In genomic region chr20:62181808-62182207, GRCh38 we compare ENCODE assay signal across 9 cellular contexts. TPM values are rescaled to one million over a fixed set of nuclear protein-coding genes. Genes with fewer than 3 reads are reported as not detected.
A peak's percentile ranks its signal among the peaks of the same experiment; 100 is the strongest.
DNase-seq lines count a peak whose midpoint lies in the region; ATAC-seq and TF ChIP-seq lines count a peak whose summit lies in the region.
"Had no signal": no experiment of that assay in that cellular context is flagged by ENCODE, and none has a peak within 500 bp of the region (broad histone marks: within the 10 kb centered on the region; RNA-seq: fewer than 3 reads in every experiment).

No MANE protein-coding gene starts in this region.

- peak overlapping the region; percentile 87 for H3K9ac ChIP-seq in OCI-LY3 (ENCODE audit: low read length)

- peak overlapping the region; percentile 84 for H3K4me2 ChIP-seq in OCI-LY3 (ENCODE audit: low read length)

- no peak for ATAC-seq in HG03571 (IDR thresholded peaks at IDR 0.05; ENCODE audit: unreplicated experiment)
- no peak for ATAC-seq in GM21737 (IDR thresholded peaks at IDR 0.05; ENCODE audit: unreplicated experiment)

- H3K27me3 Mint-ChIP-seq in endothelial cell (ENCODE audit: unreplicated experiment): peaks cover 5% of the 10 kb centered on the region

- H3K9me3 Mint-ChIP-seq in endothelial cell (ENCODE audit: unreplicated experiment): no peaks in the 10 kb centered on the region

- DNase-seq in GM12865 (ENCODE audit: low read depth): no peak
- DNase-seq in endothelial cell (ENCODE audit: low spot score): no peak
- DNase-seq in pons (ENCODE audit: low spot score): peak; percentile 6
- DNase-seq in NCI-H2171 treated with DMSO at 0.1 percent for 48 hours (lab: John Stamatoyannopoulos, UW): no peak
- DNase-seq in posterior cingulate gyrus: no peak

- intact Hi-C loops in posterior cingulate gyrus (cut with DNase I): loop anchor here (5.0 to 10.0 kb wide), 3 partner anchors 40 to 203 kb away; partner anchors contain the start of genes OSBPL2, PSMA7, RPS21 and SS18L1

- H3K4me1 Mint-ChIP-seq in endothelial cell (ENCODE audit: unreplicated experiment): peaks cover 1% of the 10 kb centered on the region

- H3K4me1 ChIP-seq in OCI-LY3 (ENCODE audit: low read length): peaks cover 25% of the 10 kb centered on the region

- TF ChIP-seq CTCF in GM12865 (IDR thresholded peaks at IDR 0.05; ENCODE audit: insufficient read depth, low read depth, low read length, missing control alignments) (no peak), OCI-LY3 (IDR thresholded peaks at IDR 0.05; ENCODE audit: low read depth, low read length) (no peak), endothelial cell (IDR thresholded peaks at IDR 0.05; ENCODE audit: unreplicated experiment) (no peak)

- no peaks in the 10 kb centered on the region for H3K9me3 ChIP-seq in OCI-LY3 (ENCODE audit: insufficient read depth, low read length)

- no peak overlapping the region for H2AFZ ChIP-seq in OCI-LY3 (ENCODE audit: low read depth, low read length)

- H3K27ac Mint-ChIP-seq in endothelial cell (ENCODE audit: unreplicated experiment): peak overlapping the region; percentile 82

- H3K27me3 ChIP-seq in OCI-LY3 (ENCODE audit: low read depth, low read length): no peaks in the 10 kb centered on the region

- no peaks in the 10 kb centered on the region; the same call in 1 of the 2 replicates for H4K20me1 ChIP-seq in OCI-LY3 (ENCODE audit: insufficient read depth, low read length)

- peak overlapping the region; percentile 92 for H3K4me3 Mint-ChIP-seq in endothelial cell (ENCODE audit: unreplicated experiment)

- H3K36me3 Mint-ChIP-seq in endothelial cell (ENCODE audit: low read depth, unreplicated experiment): peaks cover 13% of the 10 kb centered on the region

- peak overlapping the region; percentile 78; the same call in 1 of the 2 replicates for H3K27ac ChIP-seq in OCI-LY3 (ENCODE audit: low read length)

- H3K36me3 ChIP-seq in OCI-LY3 (replicated peaks; ENCODE audit: low read depth, low read length): peaks cover 3% of the 10 kb centered on the region

- H3K4me3 ChIP-seq in GM12865 (ENCODE audit: low read depth, low read length): peak overlapping the region; percentile 97
- peak overlapping the region; percentile 87 for H3K4me3 ChIP-seq in OCI-LY3 (ENCODE audit: low read length)

- H3K79me2 ChIP-seq in OCI-LY3 (ENCODE audit: low read length): peaks cover 47% of the 10 kb centered on the region

RNA-seq across cellular contexts. Expression of gene MTG2, which starts 1.0 kb away (rescaled TPM):
- total RNA-seq in endothelial cell (ENCODE audit: unreplicated experiment): 20.2 TPM

RNA-seq across cellular contexts. Expression of gene SS18L1, which starts 38.2 kb away (rescaled TPM):
- 17.5 TPM for total RNA-seq in endothelial cell (ENCODE audit: unreplicated experiment)

RNA-seq across cellular contexts. Expression of gene HRH3, which starts 38.3 kb away (rescaled TPM):
- total RNA-seq in endothelial cell (ENCODE audit: unreplicated experiment): not detected
- total RNA-seq: pulmonary artery endothelial cell had no signal

RNA-seq across cellular contexts. Expression of gene PSMA7, which starts 38.6 kb away (rescaled TPM):
- 302 TPM for total RNA-seq in endothelial cell (ENCODE audit: unreplicated experiment)

RNA-seq across cellular contexts. Expression of gene OSBPL2, which starts 56.5 kb away (rescaled TPM):
- total RNA-seq in endothelial cell (ENCODE audit: unreplicated experiment): 39.5 TPM
